ENCODE assay signal across 8 cellular contexts in genomic region chr19:49696115-49696514, GRCh38.
"Had no signal": no experiment of that assay in that cellular context is flagged by ENCODE, and none has a peak within 500 bp of the region (broad histone marks: within the 10 kb centered on the region; RNA-seq: fewer than 3 reads in every experiment).

No MANE protein-coding gene starts in this region.

- H3K4me3 ChIP-seq: GM12878 had no signal

- DNase-seq: GDM1, GF-D8 had no signal

- FAIRE-seq: G401.6, GM12878, GM12891, GM12892, GM18507, GM19239 had no signal

- ATAC-seq: GM12878 had no signal
